22 cellular contexts compared by ENCODE assay signal in genomic region chr3:174242311-174243041, GRCh38.
DNase-seq lines count a peak whose midpoint lies in the region; FAIRE-seq and TF ChIP-seq lines count a peak whose summit lies in the region.
"Had no signal": no experiment of that assay in that cellular context is flagged by ENCODE, and none has a peak within 500 bp of the region (broad histone marks: within the 10 kb centered on the region; RNA-seq: fewer than 3 reads in every experiment).

No MANE protein-coding gene starts in this region.

- H3K36me3 ChIP-seq in fibroblast of lung (ENCODE audit: control insufficient read depth, insufficient read depth, low read length) (no peaks in the 10 kb centered on the region), neural progenitor cell (no peaks in the 10 kb centered on the region)

- no peaks in the 10 kb centered on the region for H4K20me1 ChIP-seq in fibroblast of lung (ENCODE audit: control insufficient read depth, extremely low read depth, insufficient read depth, low read length)
- no peaks in the 10 kb centered on the region for H4K20me1 ChIP-seq in neural progenitor cell (ENCODE audit: low read depth)

- DNase-seq in AG10803 (ENCODE audit: low read depth) (peak; percentile 64), NCI-H446 treated with DMSO at 0.1 percent for 48 hours (lab: John Stamatoyannopoulos, UW) (peak; percentile 86), fibroblast of lung (ENCODE audit: low read depth in 2 of 2) (peak; percentile 14 to 42), neural progenitor cell (ENCODE audit: low spot score) (no peak), foreskin fibroblast (no peak), HTR-8/SVneo (ENCODE audit: insufficient read length, low spot score) (no peak), kidney tubule cell (ENCODE audit: low spot score) (no peak), mesenteric fat pad (ENCODE audit: low spot score) (no peak)
- DNase-seq: Caco-2, DMS53, HFFc6, NCI-H1105 treated with DMSO at 0.1 percent for 48 hours, NCI-H1694 treated with DMSO at 0.1 percent for 48 hours, NCI-H2107, NCI-H226, NCI-H526 treated with DMSO at 0.1 percent for 48 hours, OCI-M1, SIG-M5 had no signal

- H3K27me3 ChIP-seq in fibroblast of lung (ENCODE audit: control insufficient read depth, insufficient read depth, low read length) (no peaks in the 10 kb centered on the region), neural progenitor cell (no peaks in the 10 kb centered on the region)

- H3K36me3 Mint-ChIP-seq in neural progenitor cell, result peaks cover 2% of the 10 kb centered on the region
- H3K36me3 Mint-ChIP-seq: IgD-negative memory B cell had no signal

- H3K4me3 Mint-ChIP-seq in neural progenitor cell, result no peak overlapping the region
- H3K4me3 Mint-ChIP-seq: HFFc6 had no signal

- no peak overlapping the region for H2AFZ ChIP-seq in fibroblast of lung (ENCODE audit: low read length)
- H2AFZ ChIP-seq in neural progenitor cell (replicated peaks), result no peak overlapping the region

- H3K9me3 ChIP-seq in fibroblast of lung (ENCODE audit: control insufficient read depth, insufficient read depth, low read depth, low read length) (no peaks in the 10 kb centered on the region), neural progenitor cell (ENCODE audit: low read depth) (no peaks in the 10 kb centered on the region)
- H3K9me3 ChIP-seq: A549, Caco-2 had no signal

- H3K4me3 ChIP-seq in AG10803 (ENCODE audit: low read length) (no peak overlapping the region), fibroblast of lung (replicated peaks in 1 of 4; ENCODE audit: control extremely low read depth in 1 of 4, insufficient read depth in 1 of 4, low read depth in 3 of 4, low read length in 4 of 4) (no peak overlapping the region), neural progenitor cell (no peak overlapping the region), foreskin fibroblast (ENCODE audit: low read depth in 1 of 2, low read length in 2 of 2) (no peak overlapping the region)
- H3K4me3 ChIP-seq: A549 had no signal

- FAIRE-seq in HTR-8/SVneo (lab: Jason Lieb, UNC), result no peak
- FAIRE-seq: A549, GM19239, H54 had no signal

- H3K4me1 ChIP-seq in fibroblast of lung (ENCODE audit: control insufficient read depth, extremely low read depth, insufficient read depth, low read length) (no peaks in the 10 kb centered on the region), neural progenitor cell (no peaks in the 10 kb centered on the region)
- H3K4me1 ChIP-seq: A549, Caco-2 had no signal

- no peak overlapping the region for H3K27ac ChIP-seq in fibroblast of lung (ENCODE audit: insufficient read depth, low read length)
- H3K27ac ChIP-seq in neural progenitor cell, result no peak overlapping the region
- H3K27ac ChIP-seq: A549 had no signal

- H3K27me3 Mint-ChIP-seq in neural progenitor cell (ENCODE audit: insufficient read depth, low read depth), result peaks cover 5% of the 10 kb centered on the region
- H3K27me3 Mint-ChIP-seq: IgD-negative memory B cell had no signal

- no peak overlapping the region for H3K9ac ChIP-seq in fibroblast of lung (ENCODE audit: insufficient read depth, low read length)
- H3K9ac ChIP-seq in neural progenitor cell, result no peak overlapping the region

- H3K27ac Mint-ChIP-seq in neural progenitor cell, result peak overlapping the region; percentile 52
- H3K27ac Mint-ChIP-seq: HFFc6, IgD-negative memory B cell had no signal

- no peaks in the 10 kb centered on the region for H3K9me3 Mint-ChIP-seq in neural progenitor cell
- H3K9me3 Mint-ChIP-seq: HFFc6, IgD-negative memory B cell had no signal

- peaks cover 14% of the 10 kb centered on the region for H3K4me1 Mint-ChIP-seq in neural progenitor cell
- H3K4me1 Mint-ChIP-seq: IgD-negative memory B cell had no signal

- H3K79me2 ChIP-seq in fibroblast of lung (ENCODE audit: control insufficient read depth, insufficient read depth, low read length) (no peaks in the 10 kb centered on the region), neural progenitor cell (ENCODE audit: low read depth) (no peaks in the 10 kb centered on the region)

- TF ChIP-seq CTCF in AG10803 (conservative IDR thresholded peaks at IDR 0.05; ENCODE audit: low read length) (no peak), fibroblast of lung (conservative IDR thresholded peaks at IDR 0.05 in 1 of 2, IDR thresholded peaks at IDR 0.05 in 1 of 2; ENCODE audit: low read depth in 1 of 2, low read length in 2 of 2) (no peak), neural progenitor cell (IDR thresholded peaks at IDR 0.05) (no peak), foreskin fibroblast (IDR thresholded peaks at IDR 0.05; ENCODE audit: low read depth, low read length) (no peak)

- H3K4me2 ChIP-seq in fibroblast of lung (ENCODE audit: extremely low read depth, insufficient read depth, low read length) (no peak overlapping the region), neural progenitor cell (no peak overlapping the region)
- H3K4me2 ChIP-seq: A549 had no signal

- no peaks in the 10 kb centered on the region for H3F3A ChIP-seq in neural progenitor cell (ENCODE audit: low read depth)

Comparison
In these comparisons a context has a peak if more than half of its experiments do, and no peak if none do; other contexts are left out.
1. DNase-seq: peak in AG10803 (single experiment), NCI-H446 treated with DMSO at 0.1 percent for 48 hours (single experiment) and fibroblast of lung (2 of 2); none in neural progenitor cell (single experiment), foreskin fibroblast (0 of 2), HTR-8/SVneo (single experiment), kidney tubule cell (single experiment) and mesenteric fat pad (single experiment).